8 cellular contexts compared by ENCODE assay signal in genomic region chr13:60654405-60654804, GRCh38.
DNase-seq lines count a peak whose midpoint lies in the region; ATAC-seq and TF ChIP-seq lines count a peak whose summit lies in the region.

No MANE protein-coding gene starts in this region.

- no peak overlapping the region for H3K27ac ChIP-seq in VCaP

- TF ChIP-seq CTCF in VCaP (conservative IDR thresholded peaks at IDR 0.05) = peak; percentile 94

- no peak for ATAC-seq in GM19324 (IDR thresholded peaks at IDR 0.05; ENCODE audit: low FRiP score, unreplicated experiment)
- ATAC-seq in HG02588 (IDR thresholded peaks at IDR 0.05; ENCODE audit: unreplicated experiment) = no peak
- no peak for ATAC-seq in GM21529 (IDR thresholded peaks at IDR 0.05; ENCODE audit: unreplicated experiment)

- DNase-seq in A172 (ENCODE audit: low spot score) (peak; percentile 35), H4 (ENCODE audit: low spot score) (peak; percentile 3), iPS-NIHi7 (ENCODE audit: extremely low spot score) (peak; percentile 34), activated T-cell treated with anti-CD3 and anti-CD28 coated beads for 4 hours (no peak)
